ENCODE assay signal across 1 cellular context in genomic region chr2:232697807-232698110, GRCh38.
TF ChIP-seq lines count a peak whose summit lies in the region.

No MANE protein-coding gene starts in this region.

TF ChIP-seq in HepG2, 621 proteins besides CTCF, POLR2A, EP300 and RAD21 (continued from another document and continues in another):
- TF ChIP-seq MATR3 (CRISPR knock-in tag; IDR thresholded peaks at IDR 0.05) (0 out of 2 replicates have a peak, but pooled peaks have one; percentile 67), MLX (CRISPR knock-in tag; IDR thresholded peaks at IDR 0.05) (no peak), ARID2 (CRISPR knock-in tag; IDR thresholded peaks at IDR 0.05; ENCODE audit: borderline replicate concordance) (0 out of 2 replicates have a peak, but pooled peaks have one; percentile 33), SMAD3 (CRISPR knock-in tag; IDR thresholded peaks at IDR 0.05) (0 out of 2 replicates have a peak, but pooled peaks have one; percentile 16), RBM22 (optimal IDR thresholded peaks at IDR 0.05; ENCODE audit: low read length) (no peak), FOXO4 (CRISPR knock-in tag; conservative IDR thresholded peaks at IDR 0.05) (no peak), AKNA (CRISPR knock-in tag; IDR thresholded peaks at IDR 0.05; ENCODE audit: borderline replicate concordance) (no peak), ZNF44 (CRISPR knock-in tag; IDR thresholded peaks at IDR 0.05) (peak; percentile 89), ZNF598 (CRISPR knock-in tag; IDR thresholded peaks at IDR 0.05; ENCODE audit: borderline replicate concordance) (peak; percentile 92), MTF2 (CRISPR knock-in tag; IDR thresholded peaks at IDR 0.05; ENCODE audit: borderline replicate concordance) (no peak), ERF (CRISPR knock-in tag; IDR thresholded peaks at IDR 0.05) (no peak; the same call in 1 of the 2 replicates), NFATC3 (CRISPR knock-in tag; IDR thresholded peaks at IDR 0.05) (peak; percentile 96; the same call in 1 of the 2 replicates), ATAD3A (CRISPR knock-in tag; IDR thresholded peaks at IDR 0.05) (peak; percentile 70; the same call in 1 of the 2 replicates), ZNF280D (CRISPR knock-in tag; IDR thresholded peaks at IDR 0.05) (no peak), GTF2F1 (IDR thresholded peaks at IDR 0.05; ENCODE audit: low read length) (no peak), ZNF333 (CRISPR knock-in tag; IDR thresholded peaks at IDR 0.05; ENCODE audit: borderline replicate concordance) (0 out of 2 replicates have a peak, but pooled peaks have one; percentile 27), ZNF33B (CRISPR knock-in tag; IDR thresholded peaks at IDR 0.05) (peak; percentile 96), MED8 (CRISPR knock-in tag; IDR thresholded peaks at IDR 0.05; ENCODE audit: insufficient replicate concordance) (no peak), ZSCAN31 (CRISPR knock-in tag; IDR thresholded peaks at IDR 0.05; ENCODE audit: low read depth) (no peak), ZNF383 (CRISPR knock-in tag; IDR thresholded peaks at IDR 0.05; ENCODE audit: borderline replicate concordance) (no peak), SMAD1 (CRISPR knock-in tag; IDR thresholded peaks at IDR 0.05; ENCODE audit: borderline replicate concordance, low read depth) (0 out of 2 replicates have a peak, but pooled peaks have one; percentile 30), CCDC6 (CRISPR knock-in tag; IDR thresholded peaks at IDR 0.05) (no peak), PAWR (CRISPR knock-in tag; IDR thresholded peaks at IDR 0.05; ENCODE audit: borderline replicate concordance) (no peak), ZFYVE20 (CRISPR knock-in tag; IDR thresholded peaks at IDR 0.05; ENCODE audit: borderline replicate concordance, low read depth) (no peak), ELK4 (CRISPR knock-in tag; IDR thresholded peaks at IDR 0.05; ENCODE audit: borderline replicate concordance) (no peak), DPF2 (CRISPR knock-in tag; IDR thresholded peaks at IDR 0.05; ENCODE audit: borderline replicate concordance, low read depth) (0 out of 2 replicates have a peak, but pooled peaks have one; percentile 0), XBP1 (CRISPR knock-in tag; IDR thresholded peaks at IDR 0.05) (no peak), THAP8 (CRISPR knock-in tag; IDR thresholded peaks at IDR 0.05; ENCODE audit: borderline replicate concordance) (no peak), DMAP1 (CRISPR knock-in tag; IDR thresholded peaks at IDR 0.05) (peak; percentile 16; the same call in 1 of the 2 replicates), KMT2A (CRISPR knock-in tag; IDR thresholded peaks at IDR 0.05) (no peak; the same call in 1 of the 2 replicates), PITX1 (CRISPR knock-in tag; IDR thresholded peaks at IDR 0.05) (peak; percentile 6; the same call in 1 of the 2 replicates), ASH2L (IDR thresholded peaks at IDR 0.05; ENCODE audit: insufficient read length, low read depth, low read length) (peak; percentile 13), ARNTL (CRISPR knock-in tag; IDR thresholded peaks at IDR 0.05) (0 out of 2 replicates have a peak, but pooled peaks have one; percentile 3), ZNF800 (CRISPR knock-in tag; IDR thresholded peaks at IDR 0.05) (0 out of 2 replicates have a peak, but pooled peaks have one; percentile 21), HMGXB3 (CRISPR knock-in tag; IDR thresholded peaks at IDR 0.05; ENCODE audit: borderline replicate concordance) (no peak), CSRNP1 (CRISPR knock-in tag; IDR thresholded peaks at IDR 0.05) (0 out of 2 replicates have a peak, but pooled peaks have one; percentile 0), SP140L (CRISPR knock-in tag; IDR thresholded peaks at IDR 0.05; ENCODE audit: borderline replicate concordance) (no peak; the same call in 1 of the 2 replicates), ETV6 (CRISPR knock-in tag; conservative IDR thresholded peaks at IDR 0.05) (no peak)
